Comparison of ENCODE assay signal across 8 cellular contexts in the genomic region with DNA sequence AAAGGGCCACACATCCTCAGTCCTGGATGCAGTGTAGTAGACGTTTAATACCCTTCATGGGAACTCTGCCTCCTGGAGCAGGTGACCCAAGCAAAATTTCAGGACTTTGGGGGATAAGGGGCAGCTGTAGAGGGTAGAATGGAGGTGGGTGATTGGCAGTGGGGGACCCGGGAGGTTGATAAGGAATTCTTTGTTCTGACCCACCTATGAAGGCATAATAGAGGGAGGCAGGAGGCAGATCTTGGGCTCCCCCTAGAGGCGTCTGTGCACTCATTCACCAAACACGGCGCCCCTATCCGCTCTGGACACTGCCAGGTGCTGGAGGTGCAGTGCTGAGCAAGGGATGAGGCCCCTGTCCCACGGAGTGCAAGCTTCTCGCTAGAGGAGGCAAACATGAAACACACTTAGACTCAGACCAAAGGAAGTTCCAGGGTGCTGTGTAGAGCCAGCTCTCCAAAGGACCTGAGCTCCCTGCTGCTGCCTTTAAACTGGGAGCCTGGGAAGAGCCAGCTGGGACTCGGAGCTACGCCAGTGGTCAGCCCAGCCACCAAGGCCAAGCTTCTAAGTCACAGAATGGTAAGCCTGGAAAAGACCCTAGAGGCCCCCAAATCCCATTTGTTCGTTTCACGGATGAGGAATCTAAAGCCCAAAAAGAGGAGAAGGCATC. TPM values are rescaled to one million over a fixed set of nuclear protein-coding genes. Genes with fewer than 3 reads are reported as not detected.
DNase-seq lines count a peak whose midpoint lies in the region; ATAC-seq, FAIRE-seq and TF ChIP-seq lines count a peak whose summit lies in the region.

No MANE protein-coding gene starts in this region.

- no peak for FAIRE-seq in HTR-8/SVneo (lab: Jason Lieb, UNC)
- FAIRE-seq in pancreas (lab: Jason Lieb, UNC) = no peak

- DNase-seq in DMS 273 (lab: John Stamatoyannopoulos, UW; ENCODE audit: unreplicated experiment) (peak; percentile 84), HTR-8/SVneo (ENCODE audit: insufficient read length, low spot score) (peak; percentile 64), Peyer's patch (peak; percentile 53 to 87 (median 73)), fibroblast of the aortic adventitia (ENCODE audit: low read depth) (peak; percentile 60), pancreas (peak in 5 of 6 donors; percentile 58 to 78 (median 67)), ureter (ENCODE audit: low spot score) (peak; percentile 62)
- DNase-seq in activated T-cell treated with anti-CD3 and anti-CD28 coated beads, Interleukin-2, amount 50 U/mL, for 72 hours = peak; percentile 72 to 74

- no peaks in the 10 kb centered on the region for H3K9me3 Mint-ChIP-seq in activated T-cell treated with anti-CD3 and anti-CD28 coated beads, Interleukin-2, amount 50 U/mL, for 72 hours

- no peak for TF ChIP-seq POLR2A in Peyer's patch (IDR thresholded peaks at IDR 0.05)

- H3K4me1 ChIP-seq in Peyer's patch = peaks cover 0 to 8% (median 0%) of the 10 kb centered on the region in 4 donors
- H3K4me1 ChIP-seq in pancreas = peaks cover 0 to 3% (median 0%) of the 10 kb centered on the region in 3 donors

- TF ChIP-seq CTCF in Peyer's patch (IDR thresholded peaks at IDR 0.05) = peak in 5 of 6 experiments; percentile 47 to 82 (median 81)
- peak; percentile 89 for TF ChIP-seq CTCF in fibroblast of the aortic adventitia (IDR thresholded peaks at IDR 0.05; ENCODE audit: insufficient read depth, low read length)
- TF ChIP-seq CTCF in pancreas (IDR thresholded peaks at IDR 0.05) = peak; percentile 61 to 70 (median 68)

- H3K27me3 ChIP-seq in Peyer's patch = no peaks in the 10 kb centered on the region
- H3K27me3 ChIP-seq in pancreas = no peaks in the 10 kb centered on the region

- H3K27ac ChIP-seq in Peyer's patch = no peak overlapping the region
- no peak overlapping the region for H3K27ac ChIP-seq in pancreas

- intact Hi-C loops in pancreas (cut with DNase I) = no loop called here

- WGBS in pancreas, 2 donors = 19 to 21% methylated on average over 12 of the region's 12 CpGs

- ATAC-seq in GM21390 (IDR thresholded peaks at IDR 0.05; ENCODE audit: unreplicated experiment) (peak; percentile 84), pancreas (peak; percentile 88 to 96 (median 92))
- peak; percentile 87 for ATAC-seq in activated T-cell treated with anti-CD3 and anti-CD28 coated beads, Interleukin-2, amount 50 U/mL, for 72 hours (replicated peaks in 1 of 2)

- H3K4me1 Mint-ChIP-seq in activated T-cell treated with anti-CD3 and anti-CD28 coated beads, Interleukin-2, amount 50 U/mL, for 72 hours (ENCODE audit: low read depth) = no peaks in the 10 kb centered on the region

- no peak overlapping the region for H3K4me3 ChIP-seq in Peyer's patch
- H3K4me3 ChIP-seq in fibroblast of the aortic adventitia (ENCODE audit: low read depth, low read length) = no peak overlapping the region
- H3K4me3 ChIP-seq in pancreas = no peak overlapping the region

- no peaks in the 10 kb centered on the region for H3K36me3 Mint-ChIP-seq in activated T-cell treated with anti-CD3 and anti-CD28 coated beads, Interleukin-2, amount 50 U/mL, for 72 hours (ENCODE audit: insufficient read depth in 2 of 2)

- no peak overlapping the region for H3K4me3 Mint-ChIP-seq in activated T-cell treated with anti-CD3 and anti-CD28 coated beads, Interleukin-2, amount 50 U/mL, for 72 hours

- H3K27me3 Mint-ChIP-seq in activated T-cell treated with anti-CD3 and anti-CD28 coated beads, Interleukin-2, amount 50 U/mL, for 72 hours (ENCODE audit: low read depth) = no peaks in the 10 kb centered on the region

- H3K36me3 ChIP-seq in Peyer's patch (no peaks in the 10 kb centered on the region), pancreas (no peaks in the 10 kb centered on the region)

- H3K27ac Mint-ChIP-seq in activated T-cell treated with anti-CD3 and anti-CD28 coated beads, Interleukin-2, amount 50 U/mL, for 72 hours = no peak overlapping the region

- H3K9me3 ChIP-seq in Peyer's patch (no peaks in the 10 kb centered on the region), pancreas (no peaks in the 10 kb centered on the region)

RNA-seq across cellular contexts. Expression of gene IL17B, which starts 7.7 kb away (rescaled TPM):
- total RNA-seq in Peyer's patch (not detected), fibroblast of the aortic adventitia (ENCODE audit: low replicate concordance) (not detected in 2 replicates), pancreas (not detected), ureter (not detected)
- not detected for total RNA-seq in activated T-cell treated with anti-CD3 and anti-CD28 coated beads, Interleukin-2, amount 50 U/mL, for 72 hours
- polyA plus RNA-seq in pancreas = not detected

RNA-seq across cellular contexts. Expression of gene PCYOX1L, which starts 13.6 kb away (rescaled TPM):
- total RNA-seq in Peyer's patch = 10 to 100 TPM in 1 of 4 donors, 1 to 10 TPM in 3; 5.2 to 12.4 (median 6.3) TPM
- 10 to 100 TPM; 18.2 to 24.4 TPM for total RNA-seq in activated T-cell treated with anti-CD3 and anti-CD28 coated beads, Interleukin-2, amount 50 U/mL, for 72 hours
- 6.3 and 6.4 TPM in 2 replicates for total RNA-seq in fibroblast of the aortic adventitia (ENCODE audit: low replicate concordance)
- total RNA-seq in pancreas = 1 to 10 TPM; 2.1 to 7.2 (median 3.1) TPM
- 10 to 100 TPM in 1 of 2 donors, 1 to 10 TPM in 1; 5.8 to 11.5 TPM for polyA plus RNA-seq in pancreas
- total RNA-seq in ureter = 14.7 TPM

RNA-seq across cellular contexts. Expression of gene GRPEL2, which starts 26.1 kb away (rescaled TPM):
- total RNA-seq in Peyer's patch = 10 to 100 TPM in 2 of 4 donors, 1 to 10 TPM in 2; 6.3 to 19.0 (median 10.9) TPM
- total RNA-seq in activated T-cell treated with anti-CD3 and anti-CD28 coated beads, Interleukin-2, amount 50 U/mL, for 72 hours = 10 to 100 TPM; 39.6 to 42.7 TPM
- total RNA-seq in fibroblast of the aortic adventitia (ENCODE audit: low replicate concordance) = 24.4 and 37.0 TPM in 2 replicates
- 1 to 10 TPM; 3.7 to 9.0 (median 5.7) TPM for total RNA-seq in pancreas
- 1 to 10 TPM; 2.1 to 4.4 TPM for polyA plus RNA-seq in pancreas
- total RNA-seq in ureter = 14.4 TPM
